Comparison of ENCODE assay signal across 17 cellular contexts in the genomic region with DNA sequence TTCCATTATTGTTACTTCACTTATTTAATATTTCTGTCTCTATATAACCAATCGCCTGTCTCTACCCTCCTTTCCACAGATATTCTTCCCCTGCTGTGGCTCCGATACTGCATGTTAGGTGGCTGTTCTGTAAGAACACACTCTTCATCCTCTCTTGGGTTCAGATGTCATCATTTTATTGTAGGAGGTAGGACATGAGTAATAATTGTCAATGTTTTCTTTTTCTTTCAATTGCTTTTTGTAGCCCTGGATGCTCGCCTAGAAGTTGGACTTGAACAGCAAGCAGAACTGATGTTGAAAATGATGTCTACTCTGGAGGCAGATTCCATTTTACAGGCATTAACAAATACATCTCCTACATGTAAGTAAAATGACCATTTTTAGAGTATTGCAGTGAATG.
DNase-seq lines count a peak whose midpoint lies in the region; TF ChIP-seq lines count a peak whose summit lies in the region.
"Had no signal": no experiment of that assay in that cellular context is flagged by ENCODE, and none has a peak within 500 bp of the region (broad histone marks: within the 10 kb centered on the region; RNA-seq: fewer than 3 reads in every experiment).

No MANE protein-coding gene starts in this region.

- peak overlapping the region; percentile 19; the same call in 1 of the 2 replicates for H3K27ac ChIP-seq in SJSA1
- no peak overlapping the region for H3K27ac ChIP-seq in SJCRH30

- H3K9me3 ChIP-seq in SJSA1 (replicated peaks) (no peaks in the 10 kb centered on the region), SJCRH30 (replicated peaks) (no peaks in the 10 kb centered on the region)

- DNase-seq in EH (ENCODE audit: low read depth) (peak; percentile 71), SJSA1 (ENCODE audit: low read depth in 1 of 2, low spot score in 2 of 2) (no peak), fibroblast of gingiva (ENCODE audit: low read depth) (peak; percentile 61), progenitor cell of endocrine pancreas (ENCODE audit: low spot score, unreplicated experiment) (no peak), SJCRH30 (no peak), NCI-H524 (lab: John Stamatoyannopoulos, UW) (no peak)
- no peak for DNase-seq in effector CD4-positive, alpha-beta T cell
- DNase-seq: activated CD4-positive, alpha-beta T cell treated with anti-CD3 and anti-CD28 coated beads, Interleukin-2, amount 50 U/mL, for 48 hours; activated gamma-delta T cell treated with Interleukin-2 at 50 U/mL for 16 hours; cerebellar nuclear complex; NCI-H1694; NCI-H69; RPMI8226; stimulated activated CD4-positive, alpha-beta T cell treated with anti-CD3 and anti-CD28 coated beads, Interleukin-2, amount 100 ng/mL, for 24 hours; stimulated activated naive B cell treated with anti-CD40 and anti-IgM and Interleukin-4, amounts not matched to agents 10 μg/mL and 1 μg/mL and 100 μg/mL, for 72 hours; T-helper 9 cell had no signal

- H3K4me1 ChIP-seq in SJSA1 (replicated peaks), result peaks cover 7% of the 10 kb centered on the region
- H3K4me1 ChIP-seq in SJCRH30, result no peaks in the 10 kb centered on the region

- no peak for TF ChIP-seq CTCF in progenitor cell of endocrine pancreas (IDR thresholded peaks at IDR 0.05; ENCODE audit: unreplicated experiment)

- H3K4me1 Mint-ChIP-seq in progenitor cell of endocrine pancreas (ENCODE audit: low read depth), result no peaks in the 10 kb centered on the region
- H3K4me1 Mint-ChIP-seq: GM23338 had no signal

- peaks cover 22% of the 10 kb centered on the region for H3K36me3 Mint-ChIP-seq in progenitor cell of endocrine pancreas (ENCODE audit: insufficient read depth)

- H3K27me3 Mint-ChIP-seq in progenitor cell of endocrine pancreas, result no peaks in the 10 kb centered on the region
- H3K27me3 Mint-ChIP-seq: stimulated activated naive B cell treated with anti-CD40 and anti-IgM and Interleukin-4, amounts not matched to agents 10 μg/mL and 1 μg/mL and 100 μg/mL, for 72 hours had no signal

- H3K27ac Mint-ChIP-seq in progenitor cell of endocrine pancreas, result peak overlapping the region; percentile 4
- H3K27ac Mint-ChIP-seq: GM23338 had no signal

- no peak overlapping the region for H3K4me3 Mint-ChIP-seq in progenitor cell of endocrine pancreas (ENCODE audit: low read depth)
- H3K4me3 Mint-ChIP-seq: GM23338; stimulated activated naive B cell treated with anti-CD40 and anti-IgM and Interleukin-4, amounts not matched to agents 10 μg/mL and 1 μg/mL and 100 μg/mL, for 72 hours had no signal

- no peaks in the 10 kb centered on the region for H3K9me3 Mint-ChIP-seq in progenitor cell of endocrine pancreas (ENCODE audit: low read depth)
- H3K9me3 Mint-ChIP-seq: GM23338; stimulated activated naive B cell treated with anti-CD40 and anti-IgM and Interleukin-4, amounts not matched to agents 10 μg/mL and 1 μg/mL and 100 μg/mL, for 72 hours had no signal

- H3K36me3 ChIP-seq in SJSA1, result peaks cover 73% of the 10 kb centered on the region
- H3K36me3 ChIP-seq in SJCRH30, result peaks cover 74% of the 10 kb centered on the region

- H3K4me3 ChIP-seq in SJSA1 (no peak overlapping the region), SJCRH30 (no peak overlapping the region)
- H3K4me3 ChIP-seq: GM23338 had no signal

- H3K27me3 ChIP-seq in SJSA1 (replicated peaks) (no peaks in the 10 kb centered on the region), SJCRH30 (no peaks in the 10 kb centered on the region)

Comparison
In these comparisons a context has a peak if more than half of its experiments do, and no peak if none do; other contexts are left out.
1. DNase-seq: peak in EH (single experiment) and fibroblast of gingiva (single experiment); none in SJSA1 (0 of 2), progenitor cell of endocrine pancreas (single experiment), effector CD4-positive, alpha-beta T cell (single experiment), SJCRH30 (0 of 2) and NCI-H524 (0 of 2).